Comparison of ENCODE assay signal across 8 cellular contexts in genomic region chr1:13725714-13726175, GRCh38. TPM values are rescaled to one million over a fixed set of nuclear protein-coding genes. Genes with fewer than 3 reads are reported as not detected.
DNase-seq lines count a peak whose midpoint lies in the region; ATAC-seq, FAIRE-seq and TF ChIP-seq lines count a peak whose summit lies in the region.

No MANE protein-coding gene starts in this region.

- H4K8ac ChIP-seq in H1 (ENCODE audit: extremely low read depth, insufficient read depth, low read length): no peak overlapping the region

- no peaks in the 10 kb centered on the region; the same call in 1 of the 2 replicates for H3K79me1 ChIP-seq in H1 (ENCODE audit: low read depth, low read length)

- WGBS in H1 (ENCODE audit: extremely low coverage in 1 of 2, insufficient coverage in 1 of 2, insufficient read length in 1 of 2, insufficient replicate concordance in 2 of 2, low coverage in 1 of 2, low lambda C conversion rate in 2 of 2, missing lambda C conversion rate in 1 of 2), 2 experiments: 69% methylated on average over 4 of the region's 4 CpGs; no CpG with 5 or more reads in 1 of the 2 experiments

- H3K27ac ChIP-seq in H1 (ENCODE audit: low read depth, low read length): no peak overlapping the region

- no peaks in the 10 kb centered on the region for H3K36me3 ChIP-seq in H1 (ENCODE audit: control insufficient read depth in 2 of 4, insufficient read depth in 4 of 4, low read length in 3 of 4)

- no peak overlapping the region for H2BK20ac ChIP-seq in H1 (ENCODE audit: low read length)

- H3K18ac ChIP-seq in H1 (ENCODE audit: extremely low read depth, low read length): no peak overlapping the region

- H3K9me3 ChIP-seq in H1 (ENCODE audit: insufficient read depth in 2 of 2, low read depth in 1 of 2, low read length in 1 of 2): no peaks in the 10 kb centered on the region

- H3K27me3 Mint-ChIP-seq in Calu3 (ENCODE audit: unreplicated experiment): no peaks in the 10 kb centered on the region
- no peaks in the 10 kb centered on the region for H3K27me3 Mint-ChIP-seq in osteocyte (ENCODE audit: unreplicated experiment)

- no peak for TF ChIP-seq EP300 in H1 (IDR thresholded peaks at IDR 0.05; ENCODE audit: borderline replicate concordance in 1 of 2, low read depth in 2 of 2, low read length in 2 of 2)

- H3K23ac ChIP-seq in H1 (ENCODE audit: insufficient read length): no peak overlapping the region

- no peak overlapping the region for H3K14ac ChIP-seq in H1 (ENCODE audit: insufficient read length)

- CTCF ChIA-PET in Calu3 (lab: Charles Lee) (no interaction called here), H1 (lab: Charles Lee; ENCODE audit: partially characterized antibody) (interaction anchor here (0.8 to 2.8 kb wide), 15 partner anchors 9 to 209 kb away, joined by 3 to 27 read pairs (median 4); no protein-coding TSS in a partner anchor)

- ATAC-seq in HG03342 (IDR thresholded peaks at IDR 0.05; ENCODE audit: unreplicated experiment) (peak; percentile 36), GM21576 (IDR thresholded peaks at IDR 0.05; ENCODE audit: unreplicated experiment) (no peak), HG02870 (IDR thresholded peaks at IDR 0.05; ENCODE audit: unreplicated experiment) (no peak)

- H3K4me1 ChIP-seq in H1 (replicated peaks in 1 of 4; ENCODE audit: control insufficient read depth in 3 of 4, insufficient read depth in 4 of 4, low read length in 3 of 4): peaks cover 0 to 8% (median under 1%) of the 10 kb centered on the region in 4 experiments; a peak in 1 of 7 replicates

- peaks cover 32 to 61% (median 47%) of the 10 kb centered on the region in 4 experiments for H3K27me3 ChIP-seq in H1 (replicated peaks in 1 of 4; ENCODE audit: control insufficient read depth in 3 of 4, extremely low read depth in 1 of 4, insufficient read depth in 3 of 4, low read length in 3 of 4)

- TF ChIP-seq CTCF in Calu3 (IDR thresholded peaks at IDR 0.05; ENCODE audit: unreplicated experiment): no peak
- peak in 2 of 3 experiments; percentile 28 to 41; a peak in 2 of 4 replicates for TF ChIP-seq CTCF in H1 (IDR thresholded peaks at IDR 0.05; ENCODE audit: control extremely low read depth in 1 of 3, insufficient read depth in 1 of 3, low read depth in 1 of 3, low read length in 3 of 3)
- TF ChIP-seq CTCF in osteocyte (IDR thresholded peaks at IDR 0.05): peak; percentile 55

- H4K91ac ChIP-seq in H1 (replicated peaks; ENCODE audit: insufficient read length, low read length): no peak overlapping the region

- H3K9me3 Mint-ChIP-seq in Calu3 (ENCODE audit: low read depth, unreplicated experiment): no peaks in the 10 kb centered on the region
- H3K9me3 Mint-ChIP-seq in osteocyte (ENCODE audit: unreplicated experiment): no peaks in the 10 kb centered on the region

- no peak overlapping the region for H3K4me3 ChIP-seq in H1 (ENCODE audit: extremely low read depth in 1 of 4, insufficient read depth in 2 of 4, low read depth in 3 of 4, low read length in 4 of 4)

- H3K27ac Mint-ChIP-seq in Calu3 (ENCODE audit: unreplicated experiment): no peak overlapping the region
- H3K27ac Mint-ChIP-seq in osteocyte (ENCODE audit: unreplicated experiment): peak overlapping the region; percentile 2

- H2BK5ac ChIP-seq in H1 (ENCODE audit: low read depth, low read length): no peak overlapping the region

- H2AK5ac ChIP-seq in H1 (ENCODE audit: low read depth, low read length): no peak overlapping the region

- H3K4me3 Mint-ChIP-seq in Calu3 (ENCODE audit: low read depth, unreplicated experiment) (no peak overlapping the region), osteocyte (ENCODE audit: unreplicated experiment) (no peak overlapping the region)

- peaks cover 40 to 50% of the 10 kb centered on the region in 2 experiments for H4K20me1 ChIP-seq in H1 (replicated peaks in 1 of 2; ENCODE audit: control insufficient read depth in 1 of 2, insufficient read depth in 2 of 2, low read length in 2 of 2)

- H3K4ac ChIP-seq in H1 (replicated peaks; ENCODE audit: insufficient read length, low read depth, low read length): no peak overlapping the region

- peak; percentile 45 to 50; a peak in 3 of 4 replicates for TF ChIP-seq RAD21 in H1 (IDR thresholded peaks at IDR 0.05 in 1 of 2, conservative IDR thresholded peaks at IDR 0.05 in 1 of 2; ENCODE audit: low read depth in 2 of 2, low read length in 2 of 2)

- TF ChIP-seq POLR2A in H1 (IDR thresholded peaks at IDR 0.05; ENCODE audit: control extremely low read depth in 1 of 2, low read depth in 2 of 2, low read length in 2 of 2): no peak

- no peak overlapping the region for H2BK12ac ChIP-seq in H1 (ENCODE audit: low read depth, low read length)

- H2BK120ac ChIP-seq in H1 (replicated peaks; ENCODE audit: low read depth, low read length): no peak overlapping the region

- H2BK15ac ChIP-seq in H1 (ENCODE audit: low read length): no peak overlapping the region

- peaks cover 0 to 3% of the 10 kb centered on the region in 2 experiments; a peak in 1 of 4 replicates for H3K79me2 ChIP-seq in H1 (ENCODE audit: control insufficient read depth in 1 of 2, insufficient read depth in 2 of 2, low read length in 2 of 2)

- POLR2A ChIA-PET in H1 (lab: Charles Lee; ENCODE audit: partially characterized antibody): interaction anchor here (0.9 kb wide), 1 partner anchor 9 kb away, joined by 3 read pairs; no protein-coding TSS in a partner anchor

- BruUV-seq in Calu3 (replicated peaks; lab: Mats Ljungman, UMichigan): no TSS peak

- no peak overlapping the region for H3K4me2 ChIP-seq in H1 (ENCODE audit: insufficient read depth in 1 of 2, low read depth in 2 of 2, low read length in 2 of 2)

- no peaks in the 10 kb centered on the region for H3K36me3 Mint-ChIP-seq in Calu3 (ENCODE audit: insufficient read depth, unreplicated experiment)
- no peaks in the 10 kb centered on the region for H3K36me3 Mint-ChIP-seq in osteocyte (ENCODE audit: unreplicated experiment)

- H3K23me2 ChIP-seq in H1 (ENCODE audit: low read depth, low read length): no peaks in the 10 kb centered on the region

- H3K4me1 Mint-ChIP-seq in Calu3 (ENCODE audit: low read depth, unreplicated experiment): no peaks in the 10 kb centered on the region
- H3K4me1 Mint-ChIP-seq in osteocyte (ENCODE audit: unreplicated experiment): peaks cover 33% of the 10 kb centered on the region

- H3K9ac ChIP-seq in H1 (replicated peaks in 1 of 4; ENCODE audit: extremely low read depth in 1 of 4, low read depth in 3 of 4, low read length in 3 of 4): no peak overlapping the region

- DNase-seq in Calu3 (peak; percentile 12), H1 (ENCODE audit: low read depth in 1 of 2, low spot score in 2 of 2) (no peak), osteocyte (ENCODE audit: extremely low spot score, unreplicated experiment) (no peak), cerebellum (ENCODE audit: low spot score) (no peak)
- DNase-seq in activated CD4-positive, alpha-beta T cell treated with anti-CD3 and anti-CD28 coated beads for 1 hour: peak; percentile 48

- peak; percentile 52 for FAIRE-seq in H1 (lab: Jason Lieb, UNC)

- no peak overlapping the region for H4K5ac ChIP-seq in H1 (ENCODE audit: insufficient read length, low read depth, low read length)

- H2AFZ ChIP-seq in H1 (ENCODE audit: low read length): no peak overlapping the region

- H3K56ac ChIP-seq in H1 (replicated peaks; ENCODE audit: insufficient read length, low read depth, low read length): no peak overlapping the region

- intact Hi-C loops in Calu3 (cut with micrococcal nuclease; ENCODE audit: unreplicated experiment): no loop called here

TF ChIP-seq in H1, 55 proteins besides CTCF, POLR2A, EP300 and RAD21 (continues in another document):
- TF ChIP-seq JUN (IDR thresholded peaks at IDR 0.05; ENCODE audit: low read depth, low read length) (no peak), BACH1 (IDR thresholded peaks at IDR 0.05; ENCODE audit: low read length) (no peak), BCL11A (IDR thresholded peaks at IDR 0.05; ENCODE audit: low read depth in 2 of 2, low read length in 2 of 2) (no peak), RFX5 (IDR thresholded peaks at IDR 0.05; ENCODE audit: borderline replicate concordance, low read depth, low read length) (no peak), CBX5 (IDR thresholded peaks at IDR 0.05; ENCODE audit: low read depth, low read length) (no peak), TBP (IDR thresholded peaks at IDR 0.05; ENCODE audit: low read depth, low read length) (no peak), HDAC6 (IDR thresholded peaks at IDR 0.05; ENCODE audit: low read depth, low read length) (no peak), MAFK (IDR thresholded peaks at IDR 0.05; ENCODE audit: low read depth, low read length) (no peak), TAF1 (IDR thresholded peaks at IDR 0.05; ENCODE audit: low read depth, low read length) (no peak), ASH2L (IDR thresholded peaks at IDR 0.05; ENCODE audit: low read length) (no peak), ATF2 (IDR thresholded peaks at IDR 0.05; ENCODE audit: low read length) (no peak), RXRA (IDR thresholded peaks at IDR 0.05; ENCODE audit: insufficient read depth, low read depth, low read length) (no peak), GTF2F1 (IDR thresholded peaks at IDR 0.05; ENCODE audit: borderline replicate concordance, low read depth, low read length) (no peak), RNF2 (IDR thresholded peaks at IDR 0.05; ENCODE audit: borderline replicate concordance, low read depth, low read length, missing control alignments, poor library complexity, severe bottlenecking) (no peak)

RNA-seq across cellular contexts. Expression of gene PRDM2, which starts 25.8 kb away (rescaled TPM):
- 26.9 and 29.9 TPM in 2 replicates for total RNA-seq in Calu3 (2022)
- total RNA-seq in H1 (2021; fragmentation: NEBNext Ultra II Directional; extraction: Animal tissue kit (Norgen Biotek cat#: 25700)): 20.2 and 21.2 TPM in 2 replicates
- 5.1 and 5.8 TPM in 2 replicates for polyA plus RNA-seq in H1 (2011; rRNA removed)
- polyA plus RNA-seq in H1 (2011; cell fraction: cytosol; rRNA removed): 6.6 TPM
- 7.7 TPM for polyA plus RNA-seq in H1 (2011; cell fraction: nucleus; rRNA removed)
- polyA plus RNA-seq in H1 (2012, experiment 1 of 2): 8.2 to 11.1 TPM (median 10.0 TPM) in 4 replicates
- 1.4 TPM for polyA plus RNA-seq in H1 (2012, experiment 2 of 2)
- polyA plus RNA-seq in H1 (2013, experiment 1 of 2): 14.0 TPM
- 12.8 TPM for polyA plus RNA-seq in H1 (2013, experiment 2 of 2)
- 10.3 and 10.8 TPM in 2 replicates for polyA minus RNA-seq in H1 (2011; rRNA and poly(A)+ RNA removed)
- 7.1 TPM for polyA minus RNA-seq in H1 (2011; cell fraction: cytosol; rRNA and poly(A)+ RNA removed)
- 27.3 TPM for polyA minus RNA-seq in H1 (2011; cell fraction: nucleus; rRNA and poly(A)+ RNA removed)
- 51.7 and 52.0 TPM in 2 replicates for total RNA-seq in osteocyte
- total RNA-seq in cerebellum: 40.6 TPM

Comparison
In these comparisons a context has a peak if more than half of its experiments do, and no peak if none do; other contexts are left out.
1. DNase-seq: peak in Calu3 (single experiment) and activated CD4-positive, alpha-beta T cell treated with anti-CD3 and anti-CD28 coated beads for 1 hour (single experiment); none in H1 (0 of 2), osteocyte (single experiment) and cerebellum (single experiment).